21 cellular contexts compared by ENCODE assay signal in the genomic region with DNA sequence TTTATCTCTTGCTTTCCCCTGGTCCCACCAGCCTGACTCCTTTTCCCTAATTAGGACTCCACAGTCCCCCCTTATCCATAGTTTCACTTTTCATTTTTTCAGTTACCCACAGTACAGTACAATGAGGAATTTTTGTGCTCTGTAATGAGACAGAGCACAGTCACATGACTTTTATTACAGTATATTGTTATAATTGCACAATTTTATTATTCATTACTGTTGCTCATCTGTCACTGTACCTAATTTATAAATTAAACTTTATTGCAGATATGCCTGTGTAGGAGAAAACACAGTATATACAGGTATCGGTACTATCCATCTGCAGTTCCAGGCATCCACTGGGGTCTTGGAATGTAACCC.
DNase-seq lines count a peak whose midpoint lies in the region; ATAC-seq and TF ChIP-seq lines count a peak whose summit lies in the region.
"Had no signal": no experiment of that assay in that cellular context is flagged by ENCODE, and none has a peak within 500 bp of the region (broad histone marks: within the 10 kb centered on the region; RNA-seq: fewer than 3 reads in every experiment).

No MANE protein-coding gene starts in this region.

- H3K9ac ChIP-seq in neural cell (ENCODE audit: low read length): no peak overlapping the region

- no peak for TF ChIP-seq POLR2A in transverse colon (IDR thresholded peaks at IDR 0.05)

- H3K79me2 ChIP-seq in neural cell (replicated peaks; ENCODE audit: insufficient read depth, low read length): no peaks in the 10 kb centered on the region

- peaks cover 76% of the 10 kb centered on the region for H3K4me1 Mint-ChIP-seq in brain

- peaks cover 10 to 44% (median 19%) of the 10 kb centered on the region in 4 donors for H3K4me1 ChIP-seq in transverse colon
- H3K4me1 ChIP-seq: left ventricle myocardium inferior had no signal

- 75 to 86% methylated on average over 1 of the region's 1 CpG for WGBS in transverse colon (ENCODE audit: low coverage in 1 of 2), 2 donors

- peaks cover 2% of the 10 kb centered on the region for H3K27me3 Mint-ChIP-seq in brain

- H3K4me2 ChIP-seq in neural cell (ENCODE audit: low read length): no peak overlapping the region

- TF ChIP-seq EP300 in neural cell (conservative IDR thresholded peaks at IDR 0.05; ENCODE audit: poor library complexity, severe bottlenecking) (no peak), transverse colon (IDR thresholded peaks at IDR 0.05; ENCODE audit: low read depth) (no peak)

- DNase-seq in HCEC 1CT: peak; percentile 31
- no peak for DNase-seq in transverse colon
- no peak for DNase-seq in islet precursor cell
- no peak for DNase-seq in UCSD-AML1 (lab: John Stamatoyannopoulos, UW; ENCODE audit: unreplicated experiment)
- DNase-seq: activated CD4-positive, CD25-positive, alpha-beta regulatory T cell treated with anti-CD3 and anti-CD28 coated beads, Interleukin-2, amount 50 U/mL, for 72 hours; activated T-cell treated with anti-CD3 and anti-CD28 coated beads, Interleukin-2, amount 50 U/mL, for 72 hours; AML-193; COR-L47; endodermal cell; H7; heart right ventricle; left ventricle myocardium inferior; NCI-H1105 treated with DMSO at 0.1 percent for 48 hours; NCI-H2081; NK-92 treated with Interleukin-12 subunit alpha and Interleukin-12 subunit beta, amount 100 ng/mL, for 24 hours; stimulated activated CD8-positive, alpha-beta memory T cell treated with anti-CD3 and anti-CD28 coated beads, Interleukin-4, amount 100 ng/mL, for 48 hours; SW 1271 had no signal

- no peak overlapping the region for H2AFZ ChIP-seq in neural cell (ENCODE audit: low read depth, low read length)

- H3K9me3 Mint-ChIP-seq in brain: no peaks in the 10 kb centered on the region
- H3K9me3 Mint-ChIP-seq: activated naive CD4-positive, alpha-beta T cell treated with anti-CD3 and anti-CD28 coated beads, Interleukin-2, amount 50 U/mL, for 72 hours; activated T-cell treated with anti-CD3 and anti-CD28 coated beads, Interleukin-2, amount 50 U/mL, for 72 hours; endodermal cell had no signal

- H4K20me1 ChIP-seq in neural cell (ENCODE audit: insufficient read depth): no peaks in the 10 kb centered on the region

- in situ Hi-C loops in transverse colon (cut with MboI; ENCODE audit: low pct_ligation_motif_present in 1 of 4, low pct_unique_long_range_greater_than_20kb in 1 of 4, low sequenced_read_pairs in 3 of 4): no loop called here

- peak overlapping the region in 4 of 5 experiments; percentile 14 to 94 (median 68) for H3K27ac Mint-ChIP-seq in brain
- H3K27ac Mint-ChIP-seq: activated naive CD4-positive, alpha-beta T cell treated with anti-CD3 and anti-CD28 coated beads, Interleukin-2, amount 50 U/mL, for 72 hours; activated T-cell treated with anti-CD3 and anti-CD28 coated beads, Interleukin-2, amount 50 U/mL, for 72 hours; endodermal cell had no signal

- ATAC-seq in GM18511 (IDR thresholded peaks at IDR 0.05; ENCODE audit: unreplicated experiment): no peak
- ATAC-seq: activated naive CD4-positive, alpha-beta T cell treated with anti-CD3 and anti-CD28 coated beads, Interleukin-2, amount 50 U/mL, for 72 hours; activated T-cell treated with anti-CD3 and anti-CD28 coated beads, Interleukin-2, amount 50 U/mL, for 72 hours; heart right ventricle had no signal

- H3K36me3 Mint-ChIP-seq in brain: no peaks in the 10 kb centered on the region
- H3K36me3 Mint-ChIP-seq: activated naive CD4-positive, alpha-beta T cell treated with anti-CD3 and anti-CD28 coated beads, Interleukin-2, amount 50 U/mL, for 72 hours had no signal

- TF ChIP-seq RAD21 in neural cell (conservative IDR thresholded peaks at IDR 0.05): no peak

- H3F3A ChIP-seq in neural cell (ENCODE audit: insufficient read depth, low read length, poor library complexity, severe bottlenecking): no peaks in the 10 kb centered on the region

- intact Hi-C loops in transverse colon (cut with DNase I; ENCODE audit: low total_unique reads): no loop called here

- no peaks in the 10 kb centered on the region for H3K9me2 ChIP-seq in neural cell (ENCODE audit: insufficient read depth, low read length)

- H3K9me3 ChIP-seq in neural cell (ENCODE audit: low read length) (no peaks in the 10 kb centered on the region), transverse colon (no peaks in the 10 kb centered on the region)
- H3K9me3 ChIP-seq: heart right ventricle, left ventricle myocardium inferior had no signal

- H3K27ac ChIP-seq in neural cell (ENCODE audit: low read length) (peak overlapping the region; percentile 83), transverse colon (peak overlapping the region; percentile 36 to 81 (median 68))
- H3K27ac ChIP-seq: heart right ventricle, left ventricle myocardium inferior had no signal

- H3K36me3 ChIP-seq in neural cell (ENCODE audit: insufficient read depth, low read length) (no peaks in the 10 kb centered on the region), transverse colon (no peaks in the 10 kb centered on the region)
- H3K36me3 ChIP-seq: heart right ventricle, left ventricle myocardium inferior had no signal

- no peaks in the 10 kb centered on the region for H3K27me3 ChIP-seq in neural cell (ENCODE audit: insufficient read depth, low read depth, low read length)
- H3K27me3 ChIP-seq in transverse colon: no peaks in the 10 kb centered on the region

- no peak overlapping the region for H3K4me3 ChIP-seq in neural cell (ENCODE audit: low read length)
- no peak overlapping the region for H3K4me3 ChIP-seq in transverse colon
- H3K4me3 ChIP-seq: heart right ventricle, left ventricle myocardium inferior had no signal

- TF ChIP-seq CTCF in brain (conservative IDR thresholded peaks at IDR 0.05): no peak
- TF ChIP-seq CTCF in neural cell (IDR thresholded peaks at IDR 0.05; ENCODE audit: poor library complexity, severe bottlenecking): no peak
- no peak for TF ChIP-seq CTCF in transverse colon (IDR thresholded peaks at IDR 0.05)

- H3K4me3 Mint-ChIP-seq in brain: no peak overlapping the region
- H3K4me3 Mint-ChIP-seq: activated T-cell treated with anti-CD3 and anti-CD28 coated beads, Interleukin-2, amount 50 U/mL, for 72 hours; endodermal cell had no signal

TF ChIP-seq in neural cell, 6 proteins besides CTCF, POLR2A, EP300 and RAD21:
- TF ChIP-seq POLR2AphosphoS5 (IDR thresholded peaks at IDR 0.05) (no peak), TAF1 (IDR thresholded peaks at IDR 0.05; ENCODE audit: low read depth) (no peak), EZH2 (IDR thresholded peaks at IDR 0.05; ENCODE audit: borderline replicate concordance, insufficient read depth, low read length, poor library complexity, severe bottlenecking) (no peak), MXI1 (conservative IDR thresholded peaks at IDR 0.05; ENCODE audit: poor library complexity, severe bottlenecking) (no peak), SMC3 (conservative IDR thresholded peaks at IDR 0.05; ENCODE audit: poor library complexity) (no peak)
- TF ChIP-seq, protein P1, sequence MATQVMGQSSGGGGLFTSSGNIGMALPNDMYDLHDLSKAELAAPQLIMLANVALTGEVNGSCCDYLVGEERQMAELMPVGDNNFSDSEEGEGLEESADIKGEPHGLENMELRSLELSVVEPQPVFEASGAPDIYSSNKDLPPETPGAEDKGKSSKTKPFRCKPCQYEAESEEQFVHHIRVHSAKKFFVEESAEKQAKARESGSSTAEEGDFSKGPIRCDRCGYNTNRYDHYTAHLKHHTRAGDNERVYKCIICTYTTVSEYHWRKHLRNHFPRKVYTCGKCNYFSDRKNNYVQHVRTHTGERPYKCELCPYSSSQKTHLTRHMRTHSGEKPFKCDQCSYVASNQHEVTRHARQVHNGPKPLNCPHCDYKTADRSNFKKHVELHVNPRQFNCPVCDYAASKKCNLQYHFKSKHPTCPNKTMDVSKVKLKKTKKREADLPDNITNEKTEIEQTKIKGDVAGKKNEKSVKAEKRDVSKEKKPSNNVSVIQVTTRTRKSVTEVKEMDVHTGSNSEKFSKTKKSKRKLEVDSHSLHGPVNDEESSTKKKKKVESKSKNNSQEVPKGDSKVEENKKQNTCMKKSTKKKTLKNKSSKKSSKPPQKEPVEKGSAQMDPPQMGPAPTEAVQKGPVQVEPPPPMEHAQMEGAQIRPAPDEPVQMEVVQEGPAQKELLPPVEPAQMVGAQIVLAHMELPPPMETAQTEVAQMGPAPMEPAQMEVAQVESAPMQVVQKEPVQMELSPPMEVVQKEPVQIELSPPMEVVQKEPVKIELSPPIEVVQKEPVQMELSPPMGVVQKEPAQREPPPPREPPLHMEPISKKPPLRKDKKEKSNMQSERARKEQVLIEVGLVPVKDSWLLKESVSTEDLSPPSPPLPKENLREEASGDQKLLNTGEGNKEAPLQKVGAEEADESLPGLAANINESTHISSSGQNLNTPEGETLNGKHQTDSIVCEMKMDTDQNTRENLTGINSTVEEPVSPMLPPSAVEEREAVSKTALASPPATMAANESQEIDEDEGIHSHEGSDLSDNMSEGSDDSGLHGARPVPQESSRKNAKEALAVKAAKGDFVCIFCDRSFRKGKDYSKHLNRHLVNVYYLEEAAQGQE (IDR thresholded peaks at IDR 0.05; ENCODE audit: borderline replicate concordance): no peak
